9 cellular contexts compared by ENCODE assay signal in genomic region chr19:35977446-35978222, GRCh38. TPM values are rescaled to one million over a fixed set of nuclear protein-coding genes. Genes with fewer than 3 reads are reported as not detected.
A peak's percentile ranks its signal among the peaks of the same experiment; 100 is the strongest.
DNase-seq lines count a peak whose midpoint lies in the region; ATAC-seq and TF ChIP-seq lines count a peak whose summit lies in the region.
"Had no signal": no experiment of that assay in that cellular context is flagged by ENCODE, and none has a peak within 500 bp of the region (broad histone marks: within the 10 kb centered on the region; RNA-seq: fewer than 3 reads in every experiment).

No MANE protein-coding gene starts in this region.

- no peaks in the 10 kb centered on the region for H3K36me3 Mint-ChIP-seq in WTC11
- no peaks in the 10 kb centered on the region for H3K36me3 Mint-ChIP-seq in naive thymus-derived CD8-positive, alpha-beta T cell

- TF ChIP-seq CTCF in KMS-11 (conservative IDR thresholded peaks at IDR 0.05; ENCODE audit: low read depth, low read length) (0 out of 2 replicates have a peak, but pooled peaks have one; percentile 27), WTC11 (IDR thresholded peaks at IDR 0.05) (peak; percentile 35; the same call in 1 of the 2 replicates)

- H3K27ac ChIP-seq in KMS-11, result no peak overlapping the region

- H3K4me2 ChIP-seq in KMS-11, result no peak overlapping the region

- no peak overlapping the region for H3K9ac ChIP-seq in KMS-11

- H3K79me2 ChIP-seq in KMS-11 (ENCODE audit: insufficient read depth, low read depth), result no peaks in the 10 kb centered on the region

- POLR2A ChIA-PET in WTC11 (lab: Charles Lee), result interaction anchor here (0.7 kb wide), 1 partner anchor 93 kb away, joined by 3 read pairs; no protein-coding TSS in a partner anchor
- POLR2A ChIA-PET in naive thymus-derived CD8-positive, alpha-beta T cell (lab: Charles Lee), result interaction anchor here (0.5 kb wide), 1 partner anchor 13 kb away, joined by 3 read pairs; no protein-coding TSS in a partner anchor

- peaks cover 60% of the 10 kb centered on the region for H3K27me3 ChIP-seq in KMS-11 (ENCODE audit: insufficient read depth, low read depth)

- peak overlapping the region; percentile 72; the same call in 1 of the 2 replicates for H3K27ac Mint-ChIP-seq in WTC11
- H3K27ac Mint-ChIP-seq in naive thymus-derived CD8-positive, alpha-beta T cell, result no peak overlapping the region

- no peak overlapping the region for H3K4me3 ChIP-seq in KMS-11 (IDR thresholded peaks at IDR 0.05; ENCODE audit: insufficient read depth, low read depth, low read length)

- no peak overlapping the region for H3K4me3 Mint-ChIP-seq in WTC11
- H3K4me3 Mint-ChIP-seq in naive thymus-derived CD8-positive, alpha-beta T cell, result no peak overlapping the region

- no peaks in the 10 kb centered on the region for H3K36me3 ChIP-seq in KMS-11 (ENCODE audit: insufficient read depth)

- H2AFZ ChIP-seq in KMS-11 (ENCODE audit: low read depth), result no peak overlapping the region

- H3K4me1 ChIP-seq in KMS-11 (ENCODE audit: low read depth, poor library complexity, severe bottlenecking), result no peaks in the 10 kb centered on the region

- no peaks in the 10 kb centered on the region for H3K9me3 Mint-ChIP-seq in WTC11
- no peaks in the 10 kb centered on the region for H3K9me3 Mint-ChIP-seq in naive thymus-derived CD8-positive, alpha-beta T cell

- ATAC-seq in WTC11, result peak; percentile 95
- peak; percentile 62 to 69 for ATAC-seq in naive thymus-derived CD8-positive, alpha-beta T cell
- no peak for ATAC-seq in HG02588 (IDR thresholded peaks at IDR 0.05; ENCODE audit: unreplicated experiment)
- no peak for ATAC-seq in GM21717 (IDR thresholded peaks at IDR 0.05; ENCODE audit: unreplicated experiment)

- H3K4me1 Mint-ChIP-seq in WTC11, result peaks cover 13% of the 10 kb centered on the region
- H3K4me1 Mint-ChIP-seq in naive thymus-derived CD8-positive, alpha-beta T cell, result peaks cover 0 to 3% (median 0%) of the 10 kb centered on the region in 4 donors

- CTCF ChIA-PET in WTC11 (lab: Charles Lee), result interaction anchor here (0.5 to 2.1 kb wide), 35 partner anchors 10 to 420 kb away, joined by 3 to 12 read pairs (median 4); partner anchors contain the start of genes ALKBH6, NFKBID and SYNE4

- no peaks in the 10 kb centered on the region for H4K20me1 ChIP-seq in KMS-11 (ENCODE audit: insufficient read depth)

- peaks cover 20% of the 10 kb centered on the region for H3K27me3 Mint-ChIP-seq in WTC11 (ENCODE audit: low read depth)
- peaks cover 9 to 46% (median 34%) of the 10 kb centered on the region in 5 donors for H3K27me3 Mint-ChIP-seq in naive thymus-derived CD8-positive, alpha-beta T cell

- DNase-seq in NCI-H526 (lab: John Stamatoyannopoulos, UW) (peak; percentile 30 to 69), NCI-H526 treated with DMSO at 0.1 percent for 48 hours (lab: John Stamatoyannopoulos, UW) (no peak), WTC11 (ENCODE audit: low spot score) (peak; percentile 86), glomerular visceral epithelial cell (ENCODE audit: extremely low spot score) (no peak)
- DNase-seq in naive thymus-derived CD8-positive, alpha-beta T cell, result peak in 3 of 10 donors; percentile 15 to 69 (median 29)
- DNase-seq: amniotic stem cell had no signal

TF ChIP-seq in WTC11, 78 proteins besides CTCF, POLR2A, EP300 and RAD21:
- 0 out of 2 replicates have a peak, but pooled peaks have one; percentile 21 for TF ChIP-seq MAX (CRISPR knock-in tag; IDR thresholded peaks at IDR 0.05)
- no peak for TF ChIP-seq NFYB (CRISPR knock-in tag; conservative IDR thresholded peaks at IDR 0.05; ENCODE audit: low read depth)

RNA-seq across cellular contexts. Expression of gene SDHAF1, which starts 17.4 kb away (rescaled TPM):
- 19.5 to 20.8 TPM (median 20.4 TPM) in 3 replicates for total RNA-seq in WTC11 (2021)
- 10 to 100 TPM; 19.4 to 24.2 TPM for total RNA-seq in naive thymus-derived CD8-positive, alpha-beta T cell
- polyA plus RNA-seq in naive thymus-derived CD8-positive, alpha-beta T cell, result 10 to 100 TPM; 31.9 to 50.9 (median 34.9) TPM

RNA-seq across cellular contexts. Expression of gene SYNE4, which starts 31.0 kb away (rescaled TPM):
- total RNA-seq in WTC11 (2021), result 17.6 to 28.5 TPM (median 27.9 TPM) in 3 replicates
- total RNA-seq in naive thymus-derived CD8-positive, alpha-beta T cell, result 1 to 10 TPM; 3.5 to 4.7 TPM
- under 1 TPM in 1 of 3 donors, not detected in 2; 0.19 TPM for polyA plus RNA-seq in naive thymus-derived CD8-positive, alpha-beta T cell

RNA-seq across cellular contexts. Expression of gene ALKBH6, which starts 36.4 kb away (rescaled TPM):
- 28.1 to 35.1 TPM (median 31.9 TPM) in 3 replicates for total RNA-seq in WTC11 (2021)
- 10 to 100 TPM; 58.1 to 65.5 TPM for total RNA-seq in naive thymus-derived CD8-positive, alpha-beta T cell
- 10 to 100 TPM; 18.7 to 25.6 (median 21.9) TPM for polyA plus RNA-seq in naive thymus-derived CD8-positive, alpha-beta T cell

RNA-seq across cellular contexts. Expression of gene LRFN3, which starts 41.5 kb away (rescaled TPM):
- total RNA-seq in WTC11 (2021), result 20.6 to 26.4 TPM (median 24.8 TPM) in 3 replicates
- total RNA-seq in naive thymus-derived CD8-positive, alpha-beta T cell, result 10 to 100 TPM; 11.2 to 11.4 TPM
- 1 to 10 TPM in 2 of 3 donors, under 1 TPM in 1; 0.62 to 1.4 (median 1.1) TPM for polyA plus RNA-seq in naive thymus-derived CD8-positive, alpha-beta T cell

RNA-seq across cellular contexts. Expression of gene CLIP3, which starts 55.0 kb away (rescaled TPM):
- 16.2 to 19.4 TPM (median 17.9 TPM) in 3 replicates for total RNA-seq in WTC11 (2021)
- total RNA-seq in naive thymus-derived CD8-positive, alpha-beta T cell, result 1 to 10 TPM; 1.3 to 1.7 TPM
- 1 to 10 TPM in 2 of 3 donors, not detected in 1; 1.4 to 2.6 TPM for polyA plus RNA-seq in naive thymus-derived CD8-positive, alpha-beta T cell

Comparison
In these comparisons a context has a peak if more than half of its experiments do, and no peak if none do; other contexts are left out.
1. DNase-seq: peak in NCI-H526 (2 of 2) and WTC11 (single experiment); none in NCI-H526 treated with DMSO at 0.1 percent for 48 hours (single experiment) and glomerular visceral epithelial cell (single experiment).
2. ATAC-seq: peak in WTC11 (single experiment) and naive thymus-derived CD8-positive, alpha-beta T cell (2 of 2); none in HG02588 (single experiment) and GM21717 (single experiment).